Comparison of ENCODE assay signal across 10 cellular contexts in the genomic region with DNA sequence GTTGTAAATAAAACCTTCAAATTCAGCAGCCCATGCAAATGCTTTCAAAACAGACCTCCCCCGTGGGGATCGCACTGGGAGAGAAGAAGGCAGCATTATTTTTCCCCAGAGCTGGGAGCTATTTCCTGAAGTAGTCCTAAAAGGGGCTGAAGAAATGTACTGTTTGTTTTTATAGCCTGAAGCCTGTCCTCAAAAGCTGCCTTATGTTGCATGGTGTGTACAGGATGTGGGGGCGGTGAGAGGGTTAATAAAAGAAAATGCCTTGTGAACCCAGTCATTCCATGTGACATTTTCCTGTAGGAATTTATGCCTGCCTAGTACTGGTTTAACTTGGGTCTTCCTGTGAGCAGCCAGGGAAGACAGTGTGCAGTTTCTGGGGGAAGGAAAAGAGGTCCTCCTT.
A peak's percentile ranks its signal among the peaks of the same experiment; 100 is the strongest.
DNase-seq lines count a peak whose midpoint lies in the region; ATAC-seq and TF ChIP-seq lines count a peak whose summit lies in the region.
"Had no signal": no experiment of that assay in that cellular context is flagged by ENCODE, and none has a peak within 500 bp of the region (broad histone marks: within the 10 kb centered on the region; RNA-seq: fewer than 3 reads in every experiment).

No MANE protein-coding gene starts in this region.

- H3K9me3 ChIP-seq in right cardiac atrium (ENCODE audit: control insufficient read depth, low read length) (no peaks in the 10 kb centered on the region), thoracic aorta (no peaks in the 10 kb centered on the region)

- peak overlapping the region; percentile 16 for H3K4me3 ChIP-seq in HFF-Myc (replicated peaks; ENCODE audit: low read depth, low read length)
- H3K4me3 ChIP-seq in right cardiac atrium (ENCODE audit: low read length): peak overlapping the region; percentile 8
- peak overlapping the region; percentile 40 for H3K4me3 ChIP-seq in thoracic aorta
- H3K4me3 ChIP-seq: cardiac muscle cell had no signal

- H3K4me1 ChIP-seq in right cardiac atrium (ENCODE audit: control insufficient read depth, insufficient read depth, low read length) (no peaks in the 10 kb centered on the region), thoracic aorta (ENCODE audit: control insufficient read depth in 1 of 2, low read depth in 2 of 2) (peaks cover 29 to 73% of the 10 kb centered on the region in 2 donors)

- DNase-seq in HFF-Myc (ENCODE audit: extremely low read depth, low read depth): peak; percentile 98
- peak; percentile 67 for DNase-seq in MCF 10A (ENCODE audit: unreplicated experiment)
- peak in 1 of 3 donors; percentile 44 for DNase-seq in right cardiac atrium
- DNase-seq in thoracic aorta (ENCODE audit: low spot score): no peak
- DNase-seq in midbrain (lab: John Stamatoyannopoulos, UW): no peak
- no peak for DNase-seq in COLO668 (lab: John Stamatoyannopoulos, UW; ENCODE audit: unreplicated experiment)
- DNase-seq in NCI-H2171 (lab: John Stamatoyannopoulos, UW): no peak
- DNase-seq: NCI-H526 treated with DMSO at 0.1 percent for 48 hours had no signal

- no peak overlapping the region for H3K27ac ChIP-seq in right cardiac atrium (ENCODE audit: low read length)
- H3K27ac ChIP-seq in thoracic aorta: peak overlapping the region; percentile 83 to 86
- H3K27ac ChIP-seq: cardiac muscle cell had no signal

- no peaks in the 10 kb centered on the region for H3K9me3 Mint-ChIP-seq in MCF 10A (ENCODE audit: unreplicated experiment)

- CTCF ChIA-PET in MCF 10A (lab: Yijun Ruan, JAX): interaction anchor here (0.6 to 1.8 kb wide), 4 partner anchors 21 to 249 kb away, joined by 3 to 6 read pairs (median 5); no protein-coding TSS in a partner anchor

- WGBS in right cardiac atrium: 32% methylated on average over 3 of the region's 3 CpGs

- H3K4me3 Mint-ChIP-seq in MCF 10A (ENCODE audit: unreplicated experiment): no peak overlapping the region

- H3K36me3 Mint-ChIP-seq in MCF 10A (ENCODE audit: insufficient read depth, unreplicated experiment): peaks cover 28% of the 10 kb centered on the region

- H3K27me3 Mint-ChIP-seq in MCF 10A (ENCODE audit: insufficient read depth, unreplicated experiment): no peaks in the 10 kb centered on the region

- peak in 1 of 2 donors; percentile 51 for ATAC-seq in right cardiac atrium
- peak; percentile 54 for ATAC-seq in thoracic aorta (ENCODE audit: insufficient number of reproducible peaks, low FRiP score, low read depth)
- no peak for ATAC-seq in GM21529 (IDR thresholded peaks at IDR 0.05; ENCODE audit: unreplicated experiment)

- no peaks in the 10 kb centered on the region for H3K27me3 ChIP-seq in right cardiac atrium (ENCODE audit: control insufficient read depth, insufficient read depth)
- no peaks in the 10 kb centered on the region for H3K27me3 ChIP-seq in thoracic aorta (replicated peaks; ENCODE audit: insufficient read depth)
- H3K27me3 ChIP-seq: cardiac muscle cell had no signal

- intact Hi-C loops in MCF 10A (cut with micrococcal nuclease): loop anchor here (10.0 kb wide), 3 partner anchors 201 to 451 kb away; no protein-coding TSS in a partner anchor
- intact Hi-C loops in right cardiac atrium (cut with DNase I): loop anchor here in 3 of 4 donors (10.0 kb wide), 3 partner anchors 59 to 319 kb away; a partner anchor contains a TSS

- peaks cover 19% of the 10 kb centered on the region for H3K4me1 Mint-ChIP-seq in MCF 10A (ENCODE audit: insufficient read depth, unreplicated experiment)

- no peak for TF ChIP-seq CTCF in HFF-Myc (IDR thresholded peaks at IDR 0.05; ENCODE audit: low read depth, low read length, missing control alignments)
- TF ChIP-seq CTCF in MCF 10A (IDR thresholded peaks at IDR 0.05; ENCODE audit: unreplicated experiment): no peak
- TF ChIP-seq CTCF in thoracic aorta (IDR thresholded peaks at IDR 0.05): no peak

- BruUV-seq in MCF 10A (replicated peaks; lab: Mats Ljungman, UMichigan): no TSS peak

- H3K27ac Mint-ChIP-seq in MCF 10A (ENCODE audit: low read depth, unreplicated experiment): no peak overlapping the region

- peaks cover 25% of the 10 kb centered on the region for H3K36me3 ChIP-seq in thoracic aorta

- POLR2A ChIA-PET in MCF 10A (lab: Yijun Ruan, JAX): interaction anchor here (1.2 kb wide), 1 partner anchor 51 kb away, joined by 4 read pairs; no protein-coding TSS in a partner anchor

Comparison
In these comparisons a context has a peak if more than half of its experiments do, and no peak if none do; other contexts are left out.
1. DNase-seq: peak in HFF-Myc (single experiment) and MCF 10A (single experiment); none in thoracic aorta (single experiment), midbrain (single experiment), COLO668 (single experiment) and NCI-H2171 (single experiment).
2. Peak in every context shown above with its lines, with median percentiles within 50 percentile points of each other: H3K4me3 ChIP-seq.